Comparison of ENCODE assay signal across 12 cellular contexts in genomic region chr6:36829919-36830544, GRCh38. TPM values are rescaled to one million over a fixed set of nuclear protein-coding genes. Genes with fewer than 3 reads are reported as not detected.
DNase-seq lines count a peak whose midpoint lies in the region; ATAC-seq, FAIRE-seq and TF ChIP-seq lines count a peak whose summit lies in the region.
"Had no signal": no experiment of that assay in that cellular context is flagged by ENCODE, and none has a peak within 500 bp of the region (broad histone marks: within the 10 kb centered on the region; RNA-seq: fewer than 3 reads in every experiment).

No MANE protein-coding gene starts in this region.

- H3K27ac ChIP-seq in adrenal gland (peak overlapping the region in 1 of 5 donors; percentile 47), hepatocyte (peak overlapping the region; percentile 43), small intestine (ENCODE audit: low read depth in 1 of 2, low read length in 1 of 2) (peak overlapping the region; percentile 80 to 88)
- H3K27ac ChIP-seq: neutrophil had no signal

- no peaks in the 10 kb centered on the region for H3K9me2 ChIP-seq in hepatocyte (replicated peaks; ENCODE audit: insufficient read depth)

- no peaks in the 10 kb centered on the region for H4K20me1 ChIP-seq in hepatocyte (ENCODE audit: insufficient read depth, poor library complexity, severe bottlenecking)

- H3K4me1 ChIP-seq in adrenal gland (replicated peaks in 1 of 2) (peaks cover 6 to 20% of the 10 kb centered on the region in 2 donors), hepatocyte (ENCODE audit: insufficient read depth) (peaks cover 10% of the 10 kb centered on the region), small intestine (ENCODE audit: control insufficient read depth in 2 of 2, insufficient read depth in 1 of 2, low read depth in 1 of 2, low read length in 1 of 2) (peaks cover 0 to 4% of the 10 kb centered on the region in 2 donors)

- DNase-seq in HuH-7 (ENCODE audit: low spot score) (peak; percentile 44), adrenal gland (peak; percentile 68 to 89 (median 85)), hepatocyte (ENCODE audit: low spot score) (peak; percentile 65), small intestine (peak; percentile 99), NCI-H82 treated with DMSO at 0.1 percent for 48 hours (lab: John Stamatoyannopoulos, UW; ENCODE audit: unreplicated experiment) (no peak)
- DNase-seq in activated effector memory CD4-positive, alpha-beta T cell treated with anti-CD3 and anti-CD28 coated beads, Interleukin-2, amount 50 U/mL, for 16 hours: no peak
- DNase-seq: DND-41, NCI-H187 had no signal

- H3K27me3 ChIP-seq in adrenal gland (no peaks in the 10 kb centered on the region), hepatocyte (no peaks in the 10 kb centered on the region), small intestine (ENCODE audit: control insufficient read depth in 2 of 2, insufficient read depth in 2 of 2, low read length in 2 of 2) (no peaks in the 10 kb centered on the region)

- H3K79me2 ChIP-seq in hepatocyte: no peaks in the 10 kb centered on the region

- H3K4me2 ChIP-seq in hepatocyte: peak overlapping the region; percentile 31

- intact Hi-C loops in adrenal gland (cut with DNase I): no loop called here

- TF ChIP-seq CTCF in adrenal gland (IDR thresholded peaks at IDR 0.05) (no peak), hepatocyte (IDR thresholded peaks at IDR 0.05; ENCODE audit: poor library complexity) (no peak)

- FAIRE-seq in small intestine (lab: Jason Lieb, UNC): no peak

- no peak for ATAC-seq in GM19397 (IDR thresholded peaks at IDR 0.05; ENCODE audit: unreplicated experiment)
- no peak for ATAC-seq in GM18861 (IDR thresholded peaks at IDR 0.05; ENCODE audit: unreplicated experiment)
- ATAC-seq: activated naive CD4-positive, alpha-beta T cell treated with anti-CD3 and anti-CD28 coated beads, Interleukin-2, amount 50 U/mL, for 72 hours had no signal

- H3K9me3 ChIP-seq in adrenal gland (replicated peaks in 1 of 3): no peaks in the 10 kb centered on the region
- H3K9me3 ChIP-seq in hepatocyte (ENCODE audit: low read depth): no peaks in the 10 kb centered on the region
- no peaks in the 10 kb centered on the region for H3K9me3 ChIP-seq in small intestine (ENCODE audit: control insufficient read depth, low read depth)
- H3K9me3 ChIP-seq: neutrophil had no signal

- H3K4me3 ChIP-seq in adrenal gland: no peak overlapping the region
- H3K4me3 ChIP-seq in hepatocyte: no peak overlapping the region
- no peak overlapping the region for H3K4me3 ChIP-seq in small intestine (ENCODE audit: low read depth in 1 of 2, low read length in 2 of 2)

- no peak overlapping the region for H2AFZ ChIP-seq in hepatocyte

- no peak for TF ChIP-seq POLR2A in adrenal gland (IDR thresholded peaks at IDR 0.05)

- no peaks in the 10 kb centered on the region for H3K36me3 ChIP-seq in adrenal gland (replicated peaks in 1 of 2)
- no peaks in the 10 kb centered on the region for H3K36me3 ChIP-seq in hepatocyte (replicated peaks; ENCODE audit: insufficient read depth, low read depth)
- no peaks in the 10 kb centered on the region for H3K36me3 ChIP-seq in small intestine (ENCODE audit: control insufficient read depth in 2 of 2, insufficient read depth in 2 of 2, low read length in 2 of 2)
- H3K36me3 ChIP-seq: neutrophil had no signal

- 25 to 31% (median 28%) methylated on average over 10 to 11 of the region's 11 CpGs for WGBS in adrenal gland, 4 donors
- 67% methylated on average over 11 of the region's 11 CpGs for WGBS in hepatocyte (ENCODE audit: low lambda C conversion rate, missing lambda C conversion rate)
- 7 to 35% (median 22%) methylated on average over 11 of the region's 11 CpGs for WGBS in small intestine, 3 donors

RNA-seq across cellular contexts. Expression of gene CPNE5, which starts 9.2 kb away (rescaled TPM):
- total RNA-seq in adrenal gland (1 to 10 TPM in 4 of 8 donors, under 1 TPM in 3, not detected in 1; 0.26 to 3.5 (median 1.3) TPM), hepatocyte (0.30 and 1.4 TPM in 2 replicates)
- polyA plus RNA-seq in adrenal gland (1 to 10 TPM in 2 of 3 donors, under 1 TPM in 1; 0.71 to 2.2 (median 1.1) TPM), hepatocyte (0.55 and 1.2 TPM in 2 replicates), small intestine (10 to 100 TPM in 1 of 3 donors, 1 to 10 TPM in 2; 2.5 to 10.8 (median 5.7) TPM)

RNA-seq across cellular contexts. Expression of gene PPIL1, which starts 44.6 kb away (rescaled TPM):
- total RNA-seq in adrenal gland (100 to 1,000 TPM in 2 of 8 donors, 10 to 100 TPM in 6; 36.4 to 138 (median 61.4) TPM), hepatocyte (52.3 and 53.0 TPM in 2 replicates)
- polyA plus RNA-seq in adrenal gland (100 to 1,000 TPM in 1 of 3 donors, 10 to 100 TPM in 1, 1 to 10 TPM in 1; 8.2 to 134 (median 30.5) TPM), hepatocyte (42.6 and 51.7 TPM in 2 replicates), small intestine (10 to 100 TPM in 1 of 3 donors, 1 to 10 TPM in 2; 8.1 to 37.3 (median 9.2) TPM)

RNA-seq across cellular contexts. Expression of gene C6orf89, which starts 55.7 kb away (rescaled TPM):
- total RNA-seq in adrenal gland (100 to 1,000 TPM in 1 of 8 donors, 10 to 100 TPM in 7; 62.7 to 107 (median 89.0) TPM), hepatocyte (39.6 and 44.8 TPM in 2 replicates)
- polyA plus RNA-seq in adrenal gland (10 to 100 TPM; 17.5 to 67.3 (median 19.4) TPM), hepatocyte (39.2 and 45.2 TPM in 2 replicates), small intestine (10 to 100 TPM in 1 of 3 donors, 1 to 10 TPM in 2; 6.5 to 30.6 (median 6.9) TPM)

Comparison
In these comparisons a context has a peak if more than half of its experiments do, and no peak if none do; other contexts are left out.
1. DNase-seq: peak in HuH-7 (single experiment), adrenal gland (7 of 7), hepatocyte (single experiment) and small intestine (single experiment); none in activated effector memory CD4-positive, alpha-beta T cell treated with anti-CD3 and anti-CD28 coated beads, Interleukin-2, amount 50 U/mL, for 16 hours (single experiment) and NCI-H82 treated with DMSO at 0.1 percent for 48 hours (single experiment).